ENCODE assay signal across 1 cellular context in the genomic region with DNA sequence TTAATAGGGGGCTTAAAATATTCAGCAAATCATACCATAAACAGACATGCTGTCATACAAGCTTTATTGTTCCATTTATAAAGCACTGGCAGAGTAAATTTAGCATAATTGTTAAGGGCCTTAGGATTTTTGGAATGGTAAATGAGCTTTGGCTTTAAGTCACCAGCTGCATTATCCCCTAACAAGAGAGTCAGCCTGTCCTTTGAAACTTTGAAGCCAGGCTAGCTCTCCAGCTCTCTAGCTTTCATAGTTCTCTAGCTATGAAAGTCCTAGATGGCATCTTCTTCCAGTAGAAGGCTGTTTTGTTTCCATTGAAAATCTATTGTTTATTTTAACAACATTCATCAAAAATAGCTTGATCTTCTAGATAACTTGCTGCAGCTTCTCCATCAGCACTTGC.
TF ChIP-seq lines count a peak whose summit lies in the region.

No MANE protein-coding gene starts in this region.

TF ChIP-seq in liver, 16 proteins besides CTCF, POLR2A, EP300 and RAD21 (continued from another document):
- TF ChIP-seq, protein P1, sequence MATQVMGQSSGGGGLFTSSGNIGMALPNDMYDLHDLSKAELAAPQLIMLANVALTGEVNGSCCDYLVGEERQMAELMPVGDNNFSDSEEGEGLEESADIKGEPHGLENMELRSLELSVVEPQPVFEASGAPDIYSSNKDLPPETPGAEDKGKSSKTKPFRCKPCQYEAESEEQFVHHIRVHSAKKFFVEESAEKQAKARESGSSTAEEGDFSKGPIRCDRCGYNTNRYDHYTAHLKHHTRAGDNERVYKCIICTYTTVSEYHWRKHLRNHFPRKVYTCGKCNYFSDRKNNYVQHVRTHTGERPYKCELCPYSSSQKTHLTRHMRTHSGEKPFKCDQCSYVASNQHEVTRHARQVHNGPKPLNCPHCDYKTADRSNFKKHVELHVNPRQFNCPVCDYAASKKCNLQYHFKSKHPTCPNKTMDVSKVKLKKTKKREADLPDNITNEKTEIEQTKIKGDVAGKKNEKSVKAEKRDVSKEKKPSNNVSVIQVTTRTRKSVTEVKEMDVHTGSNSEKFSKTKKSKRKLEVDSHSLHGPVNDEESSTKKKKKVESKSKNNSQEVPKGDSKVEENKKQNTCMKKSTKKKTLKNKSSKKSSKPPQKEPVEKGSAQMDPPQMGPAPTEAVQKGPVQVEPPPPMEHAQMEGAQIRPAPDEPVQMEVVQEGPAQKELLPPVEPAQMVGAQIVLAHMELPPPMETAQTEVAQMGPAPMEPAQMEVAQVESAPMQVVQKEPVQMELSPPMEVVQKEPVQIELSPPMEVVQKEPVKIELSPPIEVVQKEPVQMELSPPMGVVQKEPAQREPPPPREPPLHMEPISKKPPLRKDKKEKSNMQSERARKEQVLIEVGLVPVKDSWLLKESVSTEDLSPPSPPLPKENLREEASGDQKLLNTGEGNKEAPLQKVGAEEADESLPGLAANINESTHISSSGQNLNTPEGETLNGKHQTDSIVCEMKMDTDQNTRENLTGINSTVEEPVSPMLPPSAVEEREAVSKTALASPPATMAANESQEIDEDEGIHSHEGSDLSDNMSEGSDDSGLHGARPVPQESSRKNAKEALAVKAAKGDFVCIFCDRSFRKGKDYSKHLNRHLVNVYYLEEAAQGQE (IDR thresholded peaks at IDR 0.05), result no peak
- no peak for TF ChIP-seq HNF4G (IDR thresholded peaks at IDR 0.05)
